27 cellular contexts compared by ENCODE assay signal in the genomic region with DNA sequence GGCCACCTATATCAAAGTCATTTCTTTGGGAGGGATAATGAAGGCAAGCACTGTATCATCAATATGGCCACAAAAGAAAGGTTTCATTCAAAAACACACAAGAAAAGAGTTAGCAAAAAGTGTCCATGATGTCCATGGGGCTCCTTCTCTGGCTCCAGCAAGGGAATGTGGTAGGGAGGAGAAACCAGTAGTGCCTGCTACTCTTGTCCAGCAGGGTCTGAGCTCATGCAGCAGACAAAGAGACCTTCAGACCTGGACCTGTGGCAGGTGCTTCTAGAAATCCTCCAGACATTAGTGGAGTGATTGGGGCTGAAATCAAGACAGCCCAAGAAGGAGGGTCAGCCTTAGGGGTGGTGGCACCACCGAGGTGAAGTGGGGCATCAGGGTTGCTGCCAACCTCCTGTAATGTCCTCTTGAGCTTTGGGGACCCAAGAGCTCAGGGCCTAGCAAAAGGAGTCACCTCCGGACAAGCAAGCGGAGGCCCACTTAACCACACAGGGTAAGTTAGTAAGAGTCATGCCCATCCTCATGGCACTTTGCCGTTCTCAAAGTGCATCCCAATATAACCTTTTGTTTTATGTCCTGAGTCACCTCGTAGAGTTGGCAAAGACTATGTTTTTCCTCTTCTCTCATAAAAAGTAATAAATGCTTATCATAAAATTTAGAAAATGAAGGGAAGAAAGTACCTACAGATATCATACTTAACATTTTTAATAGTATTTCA.
"Had no signal": no experiment of that assay in that cellular context is flagged by ENCODE, and none has a peak within 500 bp of the region (broad histone marks: within the 10 kb centered on the region; RNA-seq: fewer than 3 reads in every experiment).

No MANE protein-coding gene starts in this region.

- H3K9me3 Mint-ChIP-seq: activated CD4-positive, alpha-beta T cell treated with anti-CD3 and anti-CD28 coated beads, Interleukin-2, amount 10 ng/mL, durations not matched to agents 7 days and 5 days; activated naive CD4-positive, alpha-beta T cell treated with anti-CD3 and anti-CD28 coated beads for 36 hours; activated naive CD4-positive, alpha-beta T cell treated with anti-CD3 and anti-CD28 coated beads, Interleukin-2, amount 50 U/mL, for 72 hours; activated T-cell treated with anti-CD3 and anti-CD28 coated beads, Interleukin-2, amount 50 U/mL, for 4 hours; activated T-helper 1 cell treated with anti-CD3 and anti-CD28 coated beads, Interleukin-12 subunit alpha, Interleukin-12 subunit beta, Interleukin-2, Interleukin-4 antibody, amounts not matched to agents 30 ng/mL and 10 ng/mL and 1 ng/mL, durations not matched to agents 14 hours and 24 hours and 36 hours; WTC11 had no signal

- H3K27me3 ChIP-seq: adrenal gland, body of pancreas, breast epithelium had no signal

- H3K27ac Mint-ChIP-seq: activated CD4-positive, alpha-beta T cell treated with anti-CD3 and anti-CD28 coated beads for 36 hours; activated CD4-positive, alpha-beta T cell treated with anti-CD3 and anti-CD28 coated beads, Interleukin-2, amount 10 ng/mL, durations not matched to agents 7 days and 5 days; activated naive CD4-positive, alpha-beta T cell treated with anti-CD3 and anti-CD28 coated beads for 36 hours; activated naive CD4-positive, alpha-beta T cell treated with anti-CD3 and anti-CD28 coated beads, Interleukin-2, amount 50 U/mL, for 72 hours; activated T-helper 1 cell treated with anti-CD3 and anti-CD28 coated beads, Interleukin-12 subunit alpha, Interleukin-12 subunit beta, Interleukin-2, Interleukin-4 antibody, amounts not matched to agents 30 ng/mL and 10 ng/mL and 1 ng/mL, durations not matched to agents 14 hours and 24 hours and 36 hours; WTC11 had no signal

- ATAC-seq: activated CD4-positive, alpha-beta T cell treated with anti-CD3 and anti-CD28 coated beads for 36 hours; activated CD4-positive, CD25-positive, alpha-beta regulatory T cell treated with anti-CD3 and anti-CD28 coated beads, Interleukin-2, amount 50 U/mL, for 24 hours; activated naive CD4-positive, alpha-beta T cell treated with anti-CD3 and anti-CD28 coated beads, Interleukin-2, amount 50 U/mL, for 72 hours; activated T-cell treated with anti-CD3 and anti-CD28 coated beads, Interleukin-2, amount 50 U/mL, for 4 hours; body of pancreas; K562; WTC11 had no signal

- H3K36me3 Mint-ChIP-seq: activated naive CD4-positive, alpha-beta T cell treated with anti-CD3 and anti-CD28 coated beads, Interleukin-2, amount 50 U/mL, for 72 hours; WTC11 had no signal

- H3K4me3 ChIP-seq: adrenal gland, body of pancreas, breast epithelium, K562, PC-9 had no signal

- H3K4me1 ChIP-seq: adrenal gland, breast epithelium had no signal

- DNase-seq: activated CD4-positive, alpha-beta T cell treated with anti-CD3 and anti-CD28 coated beads for 36 hours; activated CD4-positive, alpha-beta T cell treated with anti-CD3 and anti-CD28 coated beads, Interleukin-2, amount 10 ng/mL, durations not matched to agents 7 days and 5 days; activated CD4-positive, alpha-beta T cell treated with anti-CD3 and anti-CD28 coated beads, Interleukin-2, amount 50 U/mL, for 48 hours; activated CD8-positive, alpha-beta memory T cell treated with anti-CD3 and anti-CD28 coated beads, Interleukin-2, amount 50 U/mL, for 4 hours; activated gamma-delta T cell treated with Interleukin-2 at 50 U/mL for 16 hours; activated naive CD4-positive, alpha-beta T cell treated with anti-CD3 and anti-CD28 coated beads for 36 hours; activated T-cell treated with anti-CD3 and anti-CD28 coated beads for 4 hours; activated T-cell treated with anti-CD3 and anti-CD28 coated beads, Interleukin-2, amount 50 U/mL, for 4 hours; adrenal gland; body of pancreas; NCI-H1105; NCI-H1417 treated with DMSO at 0.1 percent for 48 hours; NCI-H187 treated with DMSO at 0.1 percent for 48 hours; NCI-H2081; NCI-H226; NCI-H446 treated with DMSO at 0.1 percent for 48 hours; NCI-H524; PC-9; Right ventricle myocardium superior; SW 1271; T1000 had no signal

- H3K9me3 ChIP-seq: adrenal gland, body of pancreas, breast epithelium had no signal

- H3K27ac ChIP-seq: adrenal gland, body of pancreas, breast epithelium, PC-9 had no signal

- H3K4me3 Mint-ChIP-seq: activated CD4-positive, alpha-beta T cell treated with anti-CD3 and anti-CD28 coated beads for 36 hours; activated CD4-positive, alpha-beta T cell treated with anti-CD3 and anti-CD28 coated beads, Interleukin-2, amount 10 ng/mL, durations not matched to agents 7 days and 5 days; activated naive CD4-positive, alpha-beta T cell treated with anti-CD3 and anti-CD28 coated beads for 36 hours; activated T-cell treated with anti-CD3 and anti-CD28 coated beads, Interleukin-2, amount 50 U/mL, for 4 hours; activated T-helper 1 cell treated with anti-CD3 and anti-CD28 coated beads, Interleukin-12 subunit alpha, Interleukin-12 subunit beta, Interleukin-2, Interleukin-4 antibody, amounts not matched to agents 30 ng/mL and 10 ng/mL and 1 ng/mL, durations not matched to agents 14 hours and 24 hours and 36 hours; WTC11 had no signal

- H3K36me3 ChIP-seq: adrenal gland, breast epithelium had no signal

- H3K4me1 Mint-ChIP-seq: activated CD4-positive, alpha-beta T cell treated with anti-CD3 and anti-CD28 coated beads for 36 hours; activated CD4-positive, alpha-beta T cell treated with anti-CD3 and anti-CD28 coated beads, Interleukin-2, amount 10 ng/mL, durations not matched to agents 7 days and 5 days had no signal
